8 cellular contexts compared by ENCODE assay signal in genomic region chr2:85420743-85421705, GRCh38. TPM values are rescaled to one million over a fixed set of nuclear protein-coding genes. Genes with fewer than 3 reads are reported as not detected.
DNase-seq lines count a peak whose midpoint lies in the region; ATAC-seq and TF ChIP-seq lines count a peak whose summit lies in the region.

No MANE protein-coding gene starts in this region.

- peak overlapping the region in 1 of 2 experiments; percentile 51; a peak in 2 of 4 replicates for H3K4me3 ChIP-seq in DND-41 (ENCODE audit: low read depth in 1 of 2, low read length in 2 of 2)
- peak overlapping the region; percentile 36 for H3K4me3 ChIP-seq in GM23248

- H3K9ac ChIP-seq in DND-41 (ENCODE audit: low read depth, low read length) (peak overlapping the region; percentile 87), GM23248 (peak overlapping the region; percentile 44; the same call in 1 of the 2 replicates)

- H3F3A ChIP-seq in GM23248 (ENCODE audit: insufficient read depth), result 0 out of 2 replicates have a peak, but pooled peaks cover 5% of the 10 kb centered on the region

- H3K79me2 ChIP-seq in DND-41 (ENCODE audit: insufficient read depth, low read length), result peaks cover 17% of the 10 kb centered on the region
- H3K79me2 ChIP-seq in GM23248 (ENCODE audit: insufficient read depth), result 0 out of 2 replicates have a peak, but pooled peaks cover 11% of the 10 kb centered on the region

- H3K9me3 ChIP-seq in DND-41 (ENCODE audit: insufficient read depth, low read length, severe bottlenecking) (no peaks in the 10 kb centered on the region), GM23248 (ENCODE audit: low read depth) (no peaks in the 10 kb centered on the region)

- H3K27ac ChIP-seq in DND-41 (ENCODE audit: low read length) (peak overlapping the region; percentile 97), GM23248 (peak overlapping the region; percentile 22), foreskin keratinocyte (no peak overlapping the region), temporal lobe (ENCODE audit: low read depth, low read length) (peak overlapping the region; percentile 96)

- peak; percentile 92 for DNase-seq in DND-41
- peak; percentile 76 for DNase-seq in GM23248
- peak; percentile 87 to 88 for DNase-seq in SHP77 (lab: John Stamatoyannopoulos, UW)
- peak; percentile 92 for DNase-seq in activated gamma-delta T cell treated with Interleukin-2 at 50 U/mL for 16 hours
- DNase-seq in foreskin keratinocyte, result peak in 1 of 2 donors; percentile 37
- DNase-seq in occipital lobe (lab: John Stamatoyannopoulos, UW), result peak; percentile 79

- H3K4me1 ChIP-seq in DND-41 (ENCODE audit: insufficient read depth, low read length), result peaks cover 39% of the 10 kb centered on the region
- H3K4me1 ChIP-seq in GM23248 (ENCODE audit: insufficient read depth), result peaks cover 20% of the 10 kb centered on the region
- peaks cover 6% of the 10 kb centered on the region for H3K4me1 ChIP-seq in foreskin keratinocyte

- 41 to 44% methylated on average over 28 to 31 of the region's 31 CpGs for WGBS in GM23248 (ENCODE audit: low coverage in 1 of 2, low lambda C conversion rate in 2 of 2, missing lambda C conversion rate in 2 of 2), 2 experiments

- H3K36me3 ChIP-seq in DND-41 (ENCODE audit: insufficient read depth, low read length), result no peaks in the 10 kb centered on the region; the same call in 1 of the 2 replicates
- H3K36me3 ChIP-seq in GM23248 (ENCODE audit: low read depth), result no peaks in the 10 kb centered on the region

- H3K27me3 ChIP-seq in DND-41 (ENCODE audit: insufficient read depth, low read length, poor library complexity), result no peaks in the 10 kb centered on the region
- no peaks in the 10 kb centered on the region for H3K27me3 ChIP-seq in GM23248 (replicated peaks; ENCODE audit: insufficient read depth)
- H3K27me3 ChIP-seq in foreskin keratinocyte, result no peaks in the 10 kb centered on the region

- H3K4me2 ChIP-seq in DND-41 (ENCODE audit: insufficient read depth, low read length), result peak overlapping the region; percentile 92
- peak overlapping the region; percentile 22 for H3K4me2 ChIP-seq in GM23248 (ENCODE audit: unreplicated experiment)

- peak overlapping the region; percentile 95 for H2AFZ ChIP-seq in DND-41 (ENCODE audit: low read depth, low read length)
- peak overlapping the region; percentile 83 for H2AFZ ChIP-seq in GM23248

- peak; percentile 69 for ATAC-seq in DND-41 (ENCODE audit: insufficient read depth, low read depth)
- peak; percentile 54 for ATAC-seq in foreskin keratinocyte

- peak; percentile 100 for TF ChIP-seq CTCF in DND-41 (IDR thresholded peaks at IDR 0.05; ENCODE audit: borderline replicate concordance, extremely low read depth, low read length, poor library complexity, severe bottlenecking)
- TF ChIP-seq CTCF in LNCAP (IDR thresholded peaks at IDR 0.05), result peak; percentile 96
- TF ChIP-seq CTCF in foreskin keratinocyte (conservative IDR thresholded peaks at IDR 0.05), result peak; percentile 99

- H4K20me1 ChIP-seq in DND-41 (ENCODE audit: insufficient read depth, low read length) (no peaks in the 10 kb centered on the region), GM23248 (ENCODE audit: insufficient read depth) (no peaks in the 10 kb centered on the region)

- in situ Hi-C loops in GM23248 (cut with MboI), result loop anchor here (5.0 kb wide), 1 partner anchor 126 kb away; no protein-coding TSS in a partner anchor

- H3K9me2 ChIP-seq in GM23248 (ENCODE audit: insufficient read depth), result no peaks in the 10 kb centered on the region

RNA-seq across cellular contexts. Expression of gene SH2D6, which starts 2.5 kb away (rescaled TPM):
- not detected in 2 replicates for total RNA-seq in GM23248 (2014; rRNA removed; shearing (Covaris generic))
- polyA plus RNA-seq in GM23248 (2016; fragmentation: Nextera tagmentation; extraction: Ambion mirVana) (0.31 TPM in 1 of 2 replicates, not detected in the other), foreskin keratinocyte (0.11 and 0.13 TPM in 2 replicates)
- total RNA-seq in foreskin keratinocyte (0.25 TPM in 1 of 2 replicates, not detected in the other), occipital lobe (0.47 TPM), temporal lobe (0.74 TPM)

RNA-seq across cellular contexts. Expression of gene CAPG, which starts 10.9 kb away (rescaled TPM):
- total RNA-seq in GM23248 (2014; rRNA removed; shearing (Covaris generic)), result 223 and 249 TPM in 2 replicates
- polyA plus RNA-seq in GM23248 (2016; fragmentation: Nextera tagmentation; extraction: Ambion mirVana), result 346 and 384 TPM in 2 replicates
- 219 and 303 TPM in 2 replicates for total RNA-seq in foreskin keratinocyte
- polyA plus RNA-seq in foreskin keratinocyte, result 267 and 379 TPM in 2 replicates
- 11.1 TPM for total RNA-seq in occipital lobe
- 7.6 TPM for total RNA-seq in temporal lobe

Comparison
In these comparisons a context has a peak if more than half of its experiments do, and no peak if none do; other contexts are left out.
1. RNA of gene CAPG, which starts 10.9 kb away (total RNA-seq): 223 to 249 TPM in GM23248 and 219 to 303 TPM in foreskin keratinocyte; 11.1 TPM in occipital lobe (single experiment) and 7.6 TPM in temporal lobe (single experiment); every median in the first group is over 10 times any median in the second.
2. Peak in every context shown above with its lines, with median percentiles within 50 percentile points of each other: CTCF ChIP-seq.